ENCODE assay signal across 17 cellular contexts in genomic region chr5:90504743-90505142, GRCh38. TPM values are rescaled to one million over a fixed set of nuclear protein-coding genes. Genes with fewer than 3 reads are reported as not detected.
DNase-seq lines count a peak whose midpoint lies in the region; ATAC-seq, FAIRE-seq and TF ChIP-seq lines count a peak whose summit lies in the region.
"Had no signal": no experiment of that assay in that cellular context is flagged by ENCODE, and none has a peak within 500 bp of the region (broad histone marks: within the 10 kb centered on the region; RNA-seq: fewer than 3 reads in every experiment).

No MANE protein-coding gene starts in this region.

- DNase-seq in mammary epithelial cell, result peak; percentile 15
- DNase-seq in breast epithelium (ENCODE audit: low spot score in 2 of 2), result no peak
- DNase-seq in PC-3, result peak; percentile 84
- DNase-seq in bronchial epithelial cell (ENCODE audit: low read depth), result peak; percentile 75
- peak; percentile 7 for DNase-seq in kidney tubule cell (ENCODE audit: low spot score)
- DNase-seq in activated CD8-positive, alpha-beta memory T cell treated with anti-CD3 and anti-CD28 coated beads, Interleukin-2, amount 50 U/mL, for 48 hours, result no peak
- DNase-seq in CD1c-positive myeloid dendritic cell (ENCODE audit: extremely low spot score), result no peak
- DNase-seq in right lobe of liver, result no peak
- DNase-seq: CD8-positive, alpha-beta memory T cell; GM23248 had no signal

- in situ Hi-C loops in mammary epithelial cell (cut with MboI; ENCODE audit: low sequenced_read_pairs in 2 of 2), result no loop called here

- peaks cover 9% of the 10 kb centered on the region for H3K4me1 ChIP-seq in mammary epithelial cell (ENCODE audit: insufficient read depth, low read length)
- H3K4me1 ChIP-seq in breast epithelium, result no peaks in the 10 kb centered on the region
- peaks cover 35% of the 10 kb centered on the region for H3K4me1 ChIP-seq in PC-3 (ENCODE audit: insufficient read depth, low read length)
- H3K4me1 ChIP-seq in right lobe of liver, result no peaks in the 10 kb centered on the region

- H3F3A ChIP-seq in PC-3 (ENCODE audit: low read length, unreplicated experiment), result peaks cover 11% of the 10 kb centered on the region

- dilution Hi-C loops in mammary epithelial cell (cut with HindIII; ENCODE audit: low sequenced_read_pairs), result no loop called here

- H3K79me2 ChIP-seq in mammary epithelial cell (ENCODE audit: insufficient read depth, low read length) (no peaks in the 10 kb centered on the region), PC-3 (ENCODE audit: low read length) (no peaks in the 10 kb centered on the region)

- no TSS peak for BruUV-seq in mammary epithelial cell (replicated peaks; lab: Mats Ljungman, UMichigan)
- no TSS peak for BruUV-seq in PC-3 (replicated peaks; lab: Mats Ljungman, UMichigan)

- 58% methylated on average over 2 of the region's 2 CpGs for WGBS in mammary epithelial cell (ENCODE audit: low coverage, missing lambda C conversion rate)
- WGBS in right lobe of liver (ENCODE audit: insufficient coverage, low coverage, low lambda C conversion rate, missing lambda C conversion rate), result 80% methylated on average over 2 of the region's 2 CpGs

- H3K36me3 ChIP-seq in mammary epithelial cell (ENCODE audit: insufficient read depth, low read length) (peaks cover 2% of the 10 kb centered on the region), breast epithelium (no peaks in the 10 kb centered on the region), PC-3 (ENCODE audit: low read depth, low read length) (no peaks in the 10 kb centered on the region; the same call in 1 of the 2 replicates), bronchial epithelial cell (ENCODE audit: control insufficient read depth, insufficient read depth, low read length) (no peaks in the 10 kb centered on the region), right lobe of liver (no peaks in the 10 kb centered on the region)

- TF ChIP-seq POLR2A in breast epithelium (IDR thresholded peaks at IDR 0.05), result no peak
- no peak for TF ChIP-seq POLR2A in right lobe of liver (IDR thresholded peaks at IDR 0.05)

- POLR2A ChIA-PET in PC-3 (lab: Charles Lee; ENCODE audit: unreplicated experiment), result no interaction called here

- intact Hi-C loops in mammary epithelial cell (cut with micrococcal nuclease) (no loop called here), breast epithelium (cut with DNase I; ENCODE audit: low total_unique reads) (no loop called here), PC-3 (cut with micrococcal nuclease) (loop anchor here (1.0 kb wide), 1 partner anchor 25 kb away; the partner anchor contains the start of gene LYSMD3), right lobe of liver (cut with DNase I) (no loop called here)

- peak; percentile 78 for ATAC-seq in PC-3
- ATAC-seq in right lobe of liver, result no peak
- ATAC-seq: GM12878, HCT116 had no signal

- no peaks in the 10 kb centered on the region for H3K9me3 ChIP-seq in mammary epithelial cell (replicated peaks; ENCODE audit: insufficient read depth, low read length)
- no peaks in the 10 kb centered on the region for H3K9me3 ChIP-seq in breast epithelium
- H3K9me3 ChIP-seq in PC-3 (ENCODE audit: low read length), result no peaks in the 10 kb centered on the region
- H3K9me3 ChIP-seq in right lobe of liver, result no peaks in the 10 kb centered on the region

- H3K4me2 ChIP-seq in mammary epithelial cell (ENCODE audit: insufficient read depth, low read depth, low read length) (no peak overlapping the region), PC-3 (ENCODE audit: low read length) (peak overlapping the region; percentile 82)

- CTCF ChIA-PET in mammary epithelial cell (lab: Charles Lee; ENCODE audit: low non-redundant PET), result no interaction called here
- CTCF ChIA-PET in PC-3 (lab: Charles Lee), result no interaction called here

- H3K9me2 ChIP-seq in PC-3 (replicated peaks; ENCODE audit: low read length), result no peaks in the 10 kb centered on the region

- H3K4me3 ChIP-seq in mammary epithelial cell (replicated peaks in 1 of 3; ENCODE audit: insufficient read depth in 1 of 3, low read depth in 2 of 3, low read length in 3 of 3) (no peak overlapping the region), breast epithelium (no peak overlapping the region), PC-3 (ENCODE audit: low read length) (peak overlapping the region; percentile 0; the same call in 1 of the 2 replicates), bronchial epithelial cell (ENCODE audit: low read depth, low read length) (no peak overlapping the region), right lobe of liver (no peak overlapping the region)
- H3K4me3 ChIP-seq: GM12878, GM23248 had no signal

- no peaks in the 10 kb centered on the region for H3K27me3 ChIP-seq in mammary epithelial cell (ENCODE audit: insufficient read depth, low read length)
- H3K27me3 ChIP-seq in breast epithelium, result no peaks in the 10 kb centered on the region
- no peaks in the 10 kb centered on the region for H3K27me3 ChIP-seq in PC-3 (ENCODE audit: low read length)
- no peaks in the 10 kb centered on the region for H3K27me3 ChIP-seq in bronchial epithelial cell (ENCODE audit: control insufficient read depth, insufficient read depth, low read length)
- H3K27me3 ChIP-seq in right lobe of liver, result no peaks in the 10 kb centered on the region

- H4K20me1 ChIP-seq in mammary epithelial cell (ENCODE audit: insufficient read depth, low read length), result no peaks in the 10 kb centered on the region
- H4K20me1 ChIP-seq in PC-3 (ENCODE audit: low read length), result no peaks in the 10 kb centered on the region

- FAIRE-seq in bronchial epithelial cell (lab: Jason Lieb, UNC), result no peak
- FAIRE-seq: GM12878, GM18507, H54 had no signal

- no peak for TF ChIP-seq CTCF in mammary epithelial cell (conservative IDR thresholded peaks at IDR 0.05 in 1 of 2, IDR thresholded peaks at IDR 0.05 in 1 of 2; ENCODE audit: extremely low read depth in 1 of 2, insufficient read depth in 1 of 2, low read depth in 1 of 2, low read length in 2 of 2)
- TF ChIP-seq CTCF in breast epithelium (IDR thresholded peaks at IDR 0.05), result no peak
- TF ChIP-seq CTCF in PC-3 (conservative IDR thresholded peaks at IDR 0.05; ENCODE audit: low read depth, low read length), result no peak
- TF ChIP-seq CTCF in bronchial epithelial cell (IDR thresholded peaks at IDR 0.05; ENCODE audit: insufficient read depth, low read length, severe bottlenecking), result no peak
- TF ChIP-seq CTCF in right lobe of liver (IDR thresholded peaks at IDR 0.05), result no peak

- no peak overlapping the region for H2AFZ ChIP-seq in mammary epithelial cell (ENCODE audit: low read depth, low read length)
- H2AFZ ChIP-seq in PC-3 (ENCODE audit: low read length), result no peak overlapping the region
- H2AFZ ChIP-seq: GM23248 had no signal

- H3K9ac ChIP-seq in mammary epithelial cell (ENCODE audit: insufficient read depth, low read length) (no peak overlapping the region), PC-3 (ENCODE audit: low read length) (no peak overlapping the region; the same call in 1 of the 2 replicates)
- H3K9ac ChIP-seq: GM23248 had no signal

- no peak overlapping the region for H3K27ac ChIP-seq in mammary epithelial cell (ENCODE audit: insufficient read depth, low read depth, low read length)
- no peak overlapping the region for H3K27ac ChIP-seq in breast epithelium
- peak overlapping the region; percentile 67; the same call in 1 of the 2 replicates for H3K27ac ChIP-seq in PC-3 (ENCODE audit: low read length)
- H3K27ac ChIP-seq in right lobe of liver, result no peak overlapping the region
- H3K27ac ChIP-seq: GM23248 had no signal

RNA-seq across cellular contexts. Expression of gene LYSMD3, which starts 24.6 kb away (rescaled TPM):
- total RNA-seq in mammary epithelial cell, result 10 to 100 TPM; 16.8 to 18.7 TPM
- 8.1 TPM for polyA plus RNA-seq in mammary epithelial cell
- 1.3 TPM for polyA minus RNA-seq in mammary epithelial cell
- 10 to 100 TPM; 11.5 to 19.3 (median 15.7) TPM for total RNA-seq in breast epithelium
- 7.9 and 10.0 TPM in 2 replicates for total RNA-seq in PC-3 (2014; rRNA removed)
- total RNA-seq in bronchial epithelial cell, result 15.4 and 16.3 TPM in 2 replicates
- 10 to 100 TPM; 11.4 to 16.6 (median 13.3) TPM for total RNA-seq in right lobe of liver

RNA-seq across cellular contexts. Expression of gene POLR3G, which starts 30.1 kb away (rescaled TPM):
- total RNA-seq in mammary epithelial cell, result 1 to 10 TPM; 6.5 to 9.9 TPM
- polyA plus RNA-seq in mammary epithelial cell, result 14.4 TPM
- polyA minus RNA-seq in mammary epithelial cell, result 29.3 TPM
- 1 to 10 TPM; 2.0 to 4.8 (median 2.4) TPM for total RNA-seq in breast epithelium
- 34.6 and 42.2 TPM in 2 replicates for total RNA-seq in PC-3 (2014; rRNA removed)
- 7.4 and 7.9 TPM in 2 replicates for total RNA-seq in bronchial epithelial cell
- total RNA-seq in right lobe of liver, result 1 to 10 TPM; 1.2 to 7.7 (median 2.0) TPM

RNA-seq across cellular contexts. Expression of gene MBLAC2, which starts 30.2 kb away (rescaled TPM):
- total RNA-seq in mammary epithelial cell, result 1 to 10 TPM; 7.8 to 8.0 TPM
- polyA plus RNA-seq in mammary epithelial cell, result 2.3 TPM
- polyA minus RNA-seq in mammary epithelial cell, result 1.8 TPM
- total RNA-seq in breast epithelium, result 1 to 10 TPM; 4.5 to 10.0 (median 5.2) TPM
- 7.8 and 12.4 TPM in 2 replicates for total RNA-seq in PC-3 (2014; rRNA removed)
- 3.2 and 4.0 TPM in 2 replicates for total RNA-seq in bronchial epithelial cell
- 1 to 10 TPM; 2.3 to 5.3 (median 3.9) TPM for total RNA-seq in right lobe of liver

RNA-seq across cellular contexts. Expression of gene ADGRV1, which starts 53.9 kb away (rescaled TPM):
- total RNA-seq in mammary epithelial cell, result under 1 TPM; 0.07 to 0.50 TPM
- 0.02 TPM for polyA plus RNA-seq in mammary epithelial cell
- not detected for polyA minus RNA-seq in mammary epithelial cell
- 10 to 100 TPM in 2 of 3 donors, under 1 TPM in 1; 0.32 to 85.2 (median 55.3) TPM for total RNA-seq in breast epithelium
- 22.7 and 27.2 TPM in 2 replicates for total RNA-seq in PC-3 (2014; rRNA removed)
- 1.6 and 3.3 TPM in 2 replicates for total RNA-seq in bronchial epithelial cell
- total RNA-seq in right lobe of liver, result 10 to 100 TPM in 2 of 6 experiments, 1 to 10 TPM in 4; 4.5 to 15.9 (median 7.4) TPM
- total RNA-seq: A172, G401, GM23248 had no signal
- polyA plus RNA-seq: CD8-positive, alpha-beta memory T cell; GM23248; IgD-negative memory B cell had no signal

Comparison
In these comparisons a context has a peak if more than half of its experiments do, and no peak if none do; other contexts are left out.
1. DNase-seq: peak in mammary epithelial cell (single experiment), PC-3 (single experiment), bronchial epithelial cell (single experiment) and kidney tubule cell (single experiment); none in breast epithelium (0 of 2), activated CD8-positive, alpha-beta memory T cell treated with anti-CD3 and anti-CD28 coated beads, Interleukin-2, amount 50 U/mL, for 48 hours (single experiment), CD1c-positive myeloid dendritic cell (single experiment) and right lobe of liver (0 of 3).